Comparison of ENCODE assay signal across 10 cellular contexts in the genomic region with DNA sequence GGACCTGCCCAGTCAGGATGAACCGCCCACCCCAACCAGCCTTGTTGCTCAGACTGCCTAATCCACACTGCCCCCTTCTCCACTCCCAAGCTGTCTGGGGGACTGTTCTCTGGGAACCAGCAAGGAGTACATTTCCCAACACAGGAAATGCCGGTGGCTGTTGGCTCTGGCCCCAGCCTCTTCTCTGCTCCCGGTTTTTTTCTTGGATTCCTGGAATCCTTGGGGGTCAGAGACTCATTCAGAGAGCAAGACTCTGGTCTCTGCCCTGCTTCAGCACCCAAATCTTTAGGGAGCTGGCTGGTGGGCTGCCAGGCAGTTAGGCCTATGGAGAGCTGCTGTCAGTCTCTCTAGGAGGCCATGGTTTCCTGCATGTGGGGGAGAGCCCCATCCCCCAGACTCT. TPM values are rescaled to one million over a fixed set of nuclear protein-coding genes. Genes with fewer than 3 reads are reported as not detected.
DNase-seq lines count a peak whose midpoint lies in the region; ATAC-seq, FAIRE-seq and TF ChIP-seq lines count a peak whose summit lies in the region.
"Had no signal": no experiment of that assay in that cellular context is flagged by ENCODE, and none has a peak within 500 bp of the region (broad histone marks: within the 10 kb centered on the region; RNA-seq: fewer than 3 reads in every experiment).

No MANE protein-coding gene starts in this region.

- H3K27ac ChIP-seq in H1 (ENCODE audit: low read depth, low read length) = no peak overlapping the region
- H3K27ac ChIP-seq in mesenchymal stem cell (ENCODE audit: low read length, poor library complexity, severe bottlenecking) = no peak overlapping the region
- H3K27ac ChIP-seq in thoracic aorta = peak overlapping the region; percentile 69 to 86

- H2BK5ac ChIP-seq in H1 (ENCODE audit: low read depth, low read length) (no peak overlapping the region), mesenchymal stem cell (ENCODE audit: low read depth, low read length, poor library complexity, severe bottlenecking) (no peak overlapping the region)

- no peak for TF ChIP-seq CTCF in H1 (IDR thresholded peaks at IDR 0.05; ENCODE audit: control extremely low read depth in 1 of 3, insufficient read depth in 1 of 3, low read depth in 1 of 3, low read length in 3 of 3)
- TF ChIP-seq CTCF in thoracic aorta (IDR thresholded peaks at IDR 0.05) = no peak

- H3K4ac ChIP-seq in H1 (replicated peaks; ENCODE audit: insufficient read length, low read depth, low read length) (no peak overlapping the region), mesenchymal stem cell (ENCODE audit: low read depth in 1 of 2, low read length in 2 of 2) (peak overlapping the region; percentile 79 to 93)

- H3K9ac ChIP-seq in H1 (replicated peaks in 1 of 4; ENCODE audit: extremely low read depth in 1 of 4, low read depth in 3 of 4, low read length in 3 of 4) = no peak overlapping the region
- no peak overlapping the region for H3K9ac ChIP-seq in mesenchymal stem cell (ENCODE audit: low read length)

- H2AFZ ChIP-seq in H1 (ENCODE audit: low read length) (no peak overlapping the region), mesenchymal stem cell (ENCODE audit: low read depth, low read length) (peak overlapping the region; percentile 80)

- DNase-seq in MG63 (peak; percentile 68), H1 (ENCODE audit: low read depth in 1 of 2, low spot score in 2 of 2) (no peak), mesenchymal stem cell (peak; percentile 94), thoracic aorta (ENCODE audit: low spot score) (peak; percentile 31), NCI-H2196 treated with DMSO at 0.1 percent for 48 hours (lab: John Stamatoyannopoulos, UW; ENCODE audit: unreplicated experiment) (no peak)
- no peak for DNase-seq in activated naive CD4-positive, alpha-beta T cell treated with Interleukin-2 at 50 U/mL for 16 hours
- DNase-seq: activated CD4-positive, CD25-positive, alpha-beta regulatory T cell; naive thymus-derived CD8-positive, alpha-beta T cell had no signal

- POLR2A ChIA-PET in H1 (lab: Charles Lee; ENCODE audit: partially characterized antibody) = interaction anchor here (2.0 kb wide), 1 partner anchor 106 kb away, joined by 7 read pairs; no protein-coding TSS in a partner anchor

- H2BK12ac ChIP-seq in H1 (ENCODE audit: low read depth, low read length) (peak overlapping the region; percentile 33; the same call in 1 of the 2 replicates), mesenchymal stem cell (ENCODE audit: low read length in 2 of 2) (peak overlapping the region; percentile 91 to 100)

- peak; percentile 56 for ATAC-seq in thoracic aorta (ENCODE audit: insufficient number of reproducible peaks, low FRiP score, low read depth)
- ATAC-seq in HG02852 (IDR thresholded peaks at IDR 0.05; ENCODE audit: unreplicated experiment) = no peak
- no peak for ATAC-seq in HG03175 (IDR thresholded peaks at IDR 0.05; ENCODE audit: unreplicated experiment)
- ATAC-seq: naive thymus-derived CD8-positive, alpha-beta T cell had no signal

- H2AK5ac ChIP-seq in H1 (ENCODE audit: low read depth, low read length) = no peak overlapping the region
- no peak overlapping the region for H2AK5ac ChIP-seq in mesenchymal stem cell (ENCODE audit: low read length, severe bottlenecking)

- H3K79me1 ChIP-seq in H1 (ENCODE audit: low read depth, low read length) = no peaks in the 10 kb centered on the region
- no peaks in the 10 kb centered on the region for H3K79me1 ChIP-seq in mesenchymal stem cell (replicated peaks; ENCODE audit: low read length, poor library complexity, severe bottlenecking)

- no peak for TF ChIP-seq EP300 in H1 (IDR thresholded peaks at IDR 0.05; ENCODE audit: borderline replicate concordance in 1 of 2, low read depth in 2 of 2, low read length in 2 of 2)

- no peaks in the 10 kb centered on the region for H3K79me2 ChIP-seq in H1 (ENCODE audit: control insufficient read depth in 1 of 2, insufficient read depth in 2 of 2, low read length in 2 of 2)

- CTCF ChIA-PET in H1 (lab: Charles Lee; ENCODE audit: partially characterized antibody) = interaction anchor here (0.6 to 10.5 kb wide), 2 partner anchors 17 to 24 kb away, joined by 3 to 84 read pairs; a partner anchor contains a TSS

- H2BK20ac ChIP-seq in H1 (ENCODE audit: low read length) = no peak overlapping the region

- peaks cover 0 to 7% (median 2%) of the 10 kb centered on the region in 4 experiments; a peak in 6 of 7 replicates for H3K4me1 ChIP-seq in H1 (replicated peaks in 1 of 4; ENCODE audit: control insufficient read depth in 3 of 4, insufficient read depth in 4 of 4, low read length in 3 of 4)
- H3K4me1 ChIP-seq in mesenchymal stem cell (ENCODE audit: control insufficient read depth, insufficient read depth, low read depth, low read length) = peaks cover 11% of the 10 kb centered on the region
- peaks cover 19 to 52% of the 10 kb centered on the region in 2 donors for H3K4me1 ChIP-seq in thoracic aorta (ENCODE audit: control insufficient read depth in 1 of 2, low read depth in 2 of 2)

- H2BK120ac ChIP-seq in H1 (replicated peaks; ENCODE audit: low read depth, low read length) (no peak overlapping the region), mesenchymal stem cell (ENCODE audit: low read depth, low read length) (peak overlapping the region; percentile 85)

- no peaks in the 10 kb centered on the region for H3K23me2 ChIP-seq in H1 (ENCODE audit: low read depth, low read length)

- 86% methylated on average over 3 of the region's 3 CpGs; no CpG with 5 or more reads in 1 of the 2 experiments for WGBS in H1 (ENCODE audit: extremely low coverage in 1 of 2, insufficient coverage in 1 of 2, insufficient read length in 1 of 2, insufficient replicate concordance in 2 of 2, low coverage in 1 of 2, low lambda C conversion rate in 2 of 2, missing lambda C conversion rate in 1 of 2), 2 experiments
- WGBS in mesenchymal stem cell = 23% methylated on average over 3 of the region's 3 CpGs

- H3K4me3 ChIP-seq in MG63 = no peak overlapping the region
- no peak overlapping the region for H3K4me3 ChIP-seq in H1 (ENCODE audit: extremely low read depth in 1 of 4, insufficient read depth in 2 of 4, low read depth in 3 of 4, low read length in 4 of 4)
- no peak overlapping the region for H3K4me3 ChIP-seq in mesenchymal stem cell (ENCODE audit: insufficient read depth in 1 of 2, low read depth in 1 of 2, low read length in 2 of 2)
- H3K4me3 ChIP-seq in thoracic aorta = no peak overlapping the region

- FAIRE-seq in H1 (lab: Jason Lieb, UNC) = no peak

- H3K36me3 ChIP-seq in MG63 (no peaks in the 10 kb centered on the region), H1 (ENCODE audit: control insufficient read depth in 2 of 4, insufficient read depth in 4 of 4, low read length in 3 of 4) (no peaks in the 10 kb centered on the region), mesenchymal stem cell (ENCODE audit: control insufficient read depth in 1 of 2, insufficient read depth in 2 of 2, low read depth in 1 of 2, low read length in 2 of 2) (no peaks in the 10 kb centered on the region), thoracic aorta (no peaks in the 10 kb centered on the region)

- no peak overlapping the region for H4K8ac ChIP-seq in H1 (ENCODE audit: extremely low read depth, insufficient read depth, low read length)
- peak overlapping the region; percentile 62 for H4K8ac ChIP-seq in mesenchymal stem cell (ENCODE audit: low read length)

- no peak for TF ChIP-seq POLR2A in H1 (IDR thresholded peaks at IDR 0.05; ENCODE audit: control extremely low read depth in 1 of 2, low read depth in 2 of 2, low read length in 2 of 2)

- no peak for TF ChIP-seq RAD21 in H1 (IDR thresholded peaks at IDR 0.05 in 1 of 2, conservative IDR thresholded peaks at IDR 0.05 in 1 of 2; ENCODE audit: low read depth in 2 of 2, low read length in 2 of 2)

- H4K20me1 ChIP-seq in H1 (replicated peaks in 1 of 2; ENCODE audit: control insufficient read depth in 1 of 2, insufficient read depth in 2 of 2, low read length in 2 of 2) = no peaks in the 10 kb centered on the region

- no peak overlapping the region for H3K56ac ChIP-seq in H1 (replicated peaks; ENCODE audit: insufficient read length, low read depth, low read length)

- no peaks in the 10 kb centered on the region for H3K27me3 ChIP-seq in MG63
- H3K27me3 ChIP-seq in H1 (replicated peaks in 1 of 4; ENCODE audit: control insufficient read depth in 3 of 4, extremely low read depth in 1 of 4, insufficient read depth in 3 of 4, low read length in 3 of 4) = no peaks in the 10 kb centered on the region
- H3K27me3 ChIP-seq in mesenchymal stem cell (ENCODE audit: control insufficient read depth in 1 of 2, insufficient read depth in 1 of 2, low read length in 2 of 2) = peaks cover 13 to 44% of the 10 kb centered on the region in 2 experiments
- no peaks in the 10 kb centered on the region for H3K27me3 ChIP-seq in thoracic aorta (replicated peaks; ENCODE audit: insufficient read depth)

- H4K5ac ChIP-seq in H1 (ENCODE audit: insufficient read length, low read depth, low read length) = no peak overlapping the region

- H3K9me3 ChIP-seq in MG63 (no peaks in the 10 kb centered on the region), H1 (ENCODE audit: insufficient read depth in 2 of 2, low read depth in 1 of 2, low read length in 1 of 2) (no peaks in the 10 kb centered on the region), mesenchymal stem cell (ENCODE audit: control insufficient read depth, low read length) (no peaks in the 10 kb centered on the region), thoracic aorta (no peaks in the 10 kb centered on the region)

- 0 out of 2 replicates have a peak overlapping the region, but pooled peaks have one; percentile 61 for H2BK15ac ChIP-seq in H1 (ENCODE audit: low read length)
- peak overlapping the region; percentile 90 for H2BK15ac ChIP-seq in mesenchymal stem cell (ENCODE audit: low read depth, poor library complexity, severe bottlenecking)

- H4K91ac ChIP-seq in H1 (replicated peaks; ENCODE audit: insufficient read length, low read length) (no peak overlapping the region), mesenchymal stem cell (ENCODE audit: low read length) (peak overlapping the region; percentile 88)

- H3K18ac ChIP-seq in H1 (ENCODE audit: extremely low read depth, low read length) = no peak overlapping the region
- peak overlapping the region; percentile 58 to 99 for H3K18ac ChIP-seq in mesenchymal stem cell (ENCODE audit: low read depth in 1 of 2, low read length in 2 of 2)

- H3K23ac ChIP-seq in H1 (ENCODE audit: insufficient read length) = no peak overlapping the region
- no peak overlapping the region for H3K23ac ChIP-seq in mesenchymal stem cell (ENCODE audit: low read length in 2 of 2)

- H3K14ac ChIP-seq in H1 (ENCODE audit: insufficient read length) (no peak overlapping the region), mesenchymal stem cell (ENCODE audit: low read length in 2 of 2) (peak overlapping the region in 1 of 2 experiments; percentile 90)

- no peak overlapping the region for H3K4me2 ChIP-seq in H1 (ENCODE audit: insufficient read depth in 1 of 2, low read depth in 2 of 2, low read length in 2 of 2)
- H3K4me2 ChIP-seq in mesenchymal stem cell (ENCODE audit: low read length, poor library complexity, severe bottlenecking) = no peak overlapping the region

RNA-seq across cellular contexts. Expression of a gene that starts 10.8 kb away (rescaled TPM):
- total RNA-seq in MG63 (2014; rRNA removed; shearing (Covaris generic); ENCODE audit: low replicate concordance) = 17.6 and 26.4 TPM in 2 replicates
- total RNA-seq in H1 (2021; fragmentation: NEBNext Ultra II Directional; extraction: Animal tissue kit (Norgen Biotek cat#: 25700)) = 33.4 and 39.2 TPM in 2 replicates
- polyA plus RNA-seq in H1 (2011; rRNA removed) = 15.9 and 17.7 TPM in 2 replicates
- polyA plus RNA-seq in H1 (2011; cell fraction: cytosol; rRNA removed) = 27.1 TPM
- polyA plus RNA-seq in H1 (2011; cell fraction: nucleus; rRNA removed) = 54.2 TPM
- polyA plus RNA-seq in H1 (2012, experiment 1 of 2) = 17.8 to 25.9 TPM (median 22.8 TPM) in 4 replicates
- polyA plus RNA-seq in H1 (2012, experiment 2 of 2) = 8.3 TPM
- polyA plus RNA-seq in H1 (2013, experiment 1 of 2) = 11.7 TPM
- 10.6 TPM for polyA plus RNA-seq in H1 (2013, experiment 2 of 2)
- polyA minus RNA-seq in H1 (2011; rRNA and poly(A)+ RNA removed) = 149 and 157 TPM in 2 replicates
- polyA minus RNA-seq in H1 (2011; cell fraction: cytosol; rRNA and poly(A)+ RNA removed) = 35.4 TPM
- polyA minus RNA-seq in H1 (2011; cell fraction: nucleus; rRNA and poly(A)+ RNA removed) = 40.5 TPM
- 13.8 TPM for polyA plus RNA-seq in mesenchymal stem cell (2013, experiment 1 of 2)
- 12.8 TPM for polyA plus RNA-seq in mesenchymal stem cell (2013, experiment 2 of 2)
- total RNA-seq in thoracic aorta = 10 to 100 TPM; 31.7 to 55.4 TPM

RNA-seq across cellular contexts. Expression of a gene that starts 37.0 kb away (rescaled TPM):
- not detected in 2 replicates for total RNA-seq in MG63 (2014; rRNA removed; shearing (Covaris generic); ENCODE audit: low replicate concordance)
- not detected in 2 replicates for total RNA-seq in H1 (2021; fragmentation: NEBNext Ultra II Directional; extraction: Animal tissue kit (Norgen Biotek cat#: 25700))
- polyA plus RNA-seq in H1 (2011; rRNA removed) = 0.02 TPM in 1 of 2 replicates, not detected in the other
- 0.03 TPM for polyA plus RNA-seq in H1 (2011; cell fraction: cytosol; rRNA removed)
- not detected for polyA plus RNA-seq in H1 (2011; cell fraction: nucleus; rRNA removed)
- not detected in 4 replicates for polyA plus RNA-seq in H1 (2012, experiment 1 of 2)
- polyA plus RNA-seq in H1 (2012, experiment 2 of 2) = not detected
- 0.02 TPM for polyA plus RNA-seq in H1 (2013, experiment 1 of 2)
- not detected for polyA plus RNA-seq in H1 (2013, experiment 2 of 2)
- polyA minus RNA-seq in H1 (2011; rRNA and poly(A)+ RNA removed) = 0.05 TPM in 1 of 2 replicates, not detected in the other
- not detected for polyA minus RNA-seq in H1 (2011; cell fraction: cytosol; rRNA and poly(A)+ RNA removed)
- polyA minus RNA-seq in H1 (2011; cell fraction: nucleus; rRNA and poly(A)+ RNA removed) = 0.20 TPM
- 0.01 TPM for polyA plus RNA-seq in mesenchymal stem cell (2013, experiment 1 of 2)
- polyA plus RNA-seq in mesenchymal stem cell (2013, experiment 2 of 2) = not detected
- total RNA-seq in thoracic aorta = under 1 TPM in 1 of 2 donors, not detected in 1; 0.14 TPM

Comparison
In these comparisons a context has a peak if more than half of its experiments do, and no peak if none do; other contexts are left out.
1. DNase-seq: peak in MG63 (single experiment), mesenchymal stem cell (single experiment) and thoracic aorta (single experiment); none in H1 (0 of 2), activated naive CD4-positive, alpha-beta T cell treated with Interleukin-2 at 50 U/mL for 16 hours (single experiment) and NCI-H2196 treated with DMSO at 0.1 percent for 48 hours (single experiment).
2. H3K27ac ChIP-seq: peak in thoracic aorta (2 of 2); none in H1 (single experiment) and mesenchymal stem cell (single experiment).